ENCODE assay signal across 1 cellular context in the genomic region with DNA sequence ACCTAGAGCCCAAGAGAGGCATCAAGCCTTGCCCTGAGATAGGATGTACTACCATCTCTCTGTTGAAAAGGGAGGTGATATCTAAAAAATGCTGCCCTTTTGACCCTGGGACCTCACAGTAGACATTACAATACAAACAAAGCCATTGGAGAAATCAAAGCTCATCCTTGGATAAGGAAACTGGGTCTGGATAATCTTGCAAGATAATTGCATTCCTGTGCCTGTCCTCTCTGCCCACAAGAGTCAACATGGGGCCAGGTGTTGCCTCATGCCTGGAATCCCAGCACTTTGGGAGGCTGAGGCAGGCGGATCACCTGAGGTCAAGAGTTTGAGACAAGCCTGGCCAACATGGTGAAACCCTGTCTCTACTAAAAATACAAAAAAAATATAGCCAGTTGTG.
TF ChIP-seq lines count a peak whose summit lies in the region.

No MANE protein-coding gene starts in this region.

TF ChIP-seq in HepG2, 621 proteins besides CTCF, POLR2A, EP300 and RAD21 (continued from another document and continues in another):
- TF ChIP-seq, protein P1, sequence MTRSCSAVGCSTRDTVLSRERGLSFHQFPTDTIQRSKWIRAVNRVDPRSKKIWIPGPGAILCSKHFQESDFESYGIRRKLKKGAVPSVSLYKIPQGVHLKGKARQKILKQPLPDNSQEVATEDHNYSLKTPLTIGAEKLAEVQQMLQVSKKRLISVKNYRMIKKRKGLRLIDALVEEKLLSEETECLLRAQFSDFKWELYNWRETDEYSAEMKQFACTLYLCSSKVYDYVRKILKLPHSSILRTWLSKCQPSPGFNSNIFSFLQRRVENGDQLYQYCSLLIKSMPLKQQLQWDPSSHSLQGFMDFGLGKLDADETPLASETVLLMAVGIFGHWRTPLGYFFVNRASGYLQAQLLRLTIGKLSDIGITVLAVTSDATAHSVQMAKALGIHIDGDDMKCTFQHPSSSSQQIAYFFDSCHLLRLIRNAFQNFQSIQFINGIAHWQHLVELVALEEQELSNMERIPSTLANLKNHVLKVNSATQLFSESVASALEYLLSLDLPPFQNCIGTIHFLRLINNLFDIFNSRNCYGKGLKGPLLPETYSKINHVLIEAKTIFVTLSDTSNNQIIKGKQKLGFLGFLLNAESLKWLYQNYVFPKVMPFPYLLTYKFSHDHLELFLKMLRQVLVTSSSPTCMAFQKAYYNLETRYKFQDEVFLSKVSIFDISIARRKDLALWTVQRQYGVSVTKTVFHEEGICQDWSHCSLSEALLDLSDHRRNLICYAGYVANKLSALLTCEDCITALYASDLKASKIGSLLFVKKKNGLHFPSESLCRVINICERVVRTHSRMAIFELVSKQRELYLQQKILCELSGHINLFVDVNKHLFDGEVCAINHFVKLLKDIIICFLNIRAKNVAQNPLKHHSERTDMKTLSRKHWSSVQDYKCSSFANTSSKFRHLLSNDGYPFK (CRISPR knock-in tag; IDR thresholded peaks at IDR 0.05; ENCODE audit: borderline replicate concordance), result no peak
- TF ChIP-seq ZFP82 (CRISPR knock-in tag; IDR thresholded peaks at IDR 0.05; ENCODE audit: borderline replicate concordance), result no peak
- TF ChIP-seq ZNF292 (CRISPR knock-in tag; IDR thresholded peaks at IDR 0.05; ENCODE audit: borderline replicate concordance, low read depth), result no peak
- no peak for TF ChIP-seq ZNF883 (CRISPR knock-in tag; IDR thresholded peaks at IDR 0.05; ENCODE audit: not compliant biosample characterization)
- TF ChIP-seq ZNF101 (CRISPR knock-in tag; IDR thresholded peaks at IDR 0.05; ENCODE audit: borderline replicate concordance, low read depth), result no peak
- TF ChIP-seq, protein P2, sequence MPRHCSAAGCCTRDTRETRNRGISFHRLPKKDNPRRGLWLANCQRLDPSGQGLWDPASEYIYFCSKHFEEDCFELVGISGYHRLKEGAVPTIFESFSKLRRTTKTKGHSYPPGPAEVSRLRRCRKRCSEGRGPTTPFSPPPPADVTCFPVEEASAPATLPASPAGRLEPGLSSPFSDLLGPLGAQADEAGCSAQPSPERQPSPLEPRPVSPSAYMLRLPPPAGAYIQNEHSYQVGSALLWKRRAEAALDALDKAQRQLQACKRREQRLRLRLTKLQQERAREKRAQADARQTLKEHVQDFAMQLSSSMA (CRISPR knock-in tag; IDR thresholded peaks at IDR 0.05), result no peak
- no peak for TF ChIP-seq SCMH1 (CRISPR knock-in tag; IDR thresholded peaks at IDR 0.05; ENCODE audit: borderline replicate concordance)
- peak; percentile 87 for TF ChIP-seq TEAD3 (CRISPR knock-in tag; optimal IDR thresholded peaks at IDR 0.05; ENCODE audit: borderline replicate concordance)
- TF ChIP-seq REL (CRISPR knock-in tag; conservative IDR thresholded peaks at IDR 0.05), result no peak
- TF ChIP-seq RXRA (CRISPR knock-in tag; IDR thresholded peaks at IDR 0.05), result peak; percentile 91; the same call in 1 of the 2 replicates
- peak; percentile 56; the same call in 1 of the 2 replicates for TF ChIP-seq ZMYM4 (CRISPR knock-in tag; IDR thresholded peaks at IDR 0.05)
- no peak for TF ChIP-seq ZFP62 (CRISPR knock-in tag; IDR thresholded peaks at IDR 0.05)
- no peak for TF ChIP-seq ZNF747 (CRISPR knock-in tag; IDR thresholded peaks at IDR 0.05; ENCODE audit: borderline replicate concordance)
- TF ChIP-seq ZNF746 (CRISPR knock-in tag; IDR thresholded peaks at IDR 0.05), result no peak
- no peak for TF ChIP-seq ZZZ3 (CRISPR knock-in tag; IDR thresholded peaks at IDR 0.05; ENCODE audit: borderline replicate concordance)
- TF ChIP-seq, protein P3, sequence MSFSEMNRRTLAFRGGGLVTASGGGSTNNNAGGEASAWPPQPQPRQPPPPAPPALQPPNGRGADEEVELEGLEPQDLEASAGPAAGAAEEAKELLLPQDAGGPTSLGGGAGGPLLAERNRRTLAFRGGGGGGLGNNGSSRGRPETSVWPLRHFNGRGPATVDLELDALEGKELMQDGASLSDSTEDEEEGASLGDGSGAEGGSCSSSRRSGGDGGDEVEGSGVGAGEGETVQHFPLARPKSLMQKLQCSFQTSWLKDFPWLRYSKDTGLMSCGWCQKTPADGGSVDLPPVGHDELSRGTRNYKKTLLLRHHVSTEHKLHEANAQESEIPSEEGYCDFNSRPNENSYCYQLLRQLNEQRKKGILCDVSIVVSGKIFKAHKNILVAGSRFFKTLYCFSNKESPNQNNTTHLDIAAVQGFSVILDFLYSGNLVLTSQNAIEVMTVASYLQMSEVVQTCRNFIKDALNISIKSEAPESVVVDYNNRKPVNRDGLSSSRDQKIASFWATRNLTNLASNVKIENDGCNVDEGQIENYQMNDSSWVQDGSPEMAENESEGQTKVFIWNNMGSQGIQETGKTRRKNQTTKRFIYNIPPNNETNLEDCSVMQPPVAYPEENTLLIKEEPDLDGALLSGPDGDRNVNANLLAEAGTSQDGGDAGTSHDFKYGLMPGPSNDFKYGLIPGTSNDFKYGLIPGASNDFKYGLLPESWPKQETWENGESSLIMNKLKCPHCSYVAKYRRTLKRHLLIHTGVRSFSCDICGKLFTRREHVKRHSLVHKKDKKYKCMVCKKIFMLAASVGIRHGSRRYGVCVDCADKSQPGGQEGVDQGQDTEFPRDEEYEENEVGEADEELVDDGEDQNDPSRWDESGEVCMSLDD (CRISPR knock-in tag; IDR thresholded peaks at IDR 0.05; ENCODE audit: borderline replicate concordance), result no peak
- no peak for TF ChIP-seq SRSF1 (optimal IDR thresholded peaks at IDR 0.05; ENCODE audit: low read depth, low read length)
- no peak for TF ChIP-seq ZNF570 (CRISPR knock-in tag; IDR thresholded peaks at IDR 0.05; ENCODE audit: borderline replicate concordance)
- no peak for TF ChIP-seq CBX1 (IDR thresholded peaks at IDR 0.05; ENCODE audit: low read depth)
- no peak for TF ChIP-seq SMAD3 (CRISPR knock-in tag; IDR thresholded peaks at IDR 0.05)
- no peak for TF ChIP-seq ZNF543 (CRISPR knock-in tag; IDR thresholded peaks at IDR 0.05)
- TF ChIP-seq, protein P4, sequence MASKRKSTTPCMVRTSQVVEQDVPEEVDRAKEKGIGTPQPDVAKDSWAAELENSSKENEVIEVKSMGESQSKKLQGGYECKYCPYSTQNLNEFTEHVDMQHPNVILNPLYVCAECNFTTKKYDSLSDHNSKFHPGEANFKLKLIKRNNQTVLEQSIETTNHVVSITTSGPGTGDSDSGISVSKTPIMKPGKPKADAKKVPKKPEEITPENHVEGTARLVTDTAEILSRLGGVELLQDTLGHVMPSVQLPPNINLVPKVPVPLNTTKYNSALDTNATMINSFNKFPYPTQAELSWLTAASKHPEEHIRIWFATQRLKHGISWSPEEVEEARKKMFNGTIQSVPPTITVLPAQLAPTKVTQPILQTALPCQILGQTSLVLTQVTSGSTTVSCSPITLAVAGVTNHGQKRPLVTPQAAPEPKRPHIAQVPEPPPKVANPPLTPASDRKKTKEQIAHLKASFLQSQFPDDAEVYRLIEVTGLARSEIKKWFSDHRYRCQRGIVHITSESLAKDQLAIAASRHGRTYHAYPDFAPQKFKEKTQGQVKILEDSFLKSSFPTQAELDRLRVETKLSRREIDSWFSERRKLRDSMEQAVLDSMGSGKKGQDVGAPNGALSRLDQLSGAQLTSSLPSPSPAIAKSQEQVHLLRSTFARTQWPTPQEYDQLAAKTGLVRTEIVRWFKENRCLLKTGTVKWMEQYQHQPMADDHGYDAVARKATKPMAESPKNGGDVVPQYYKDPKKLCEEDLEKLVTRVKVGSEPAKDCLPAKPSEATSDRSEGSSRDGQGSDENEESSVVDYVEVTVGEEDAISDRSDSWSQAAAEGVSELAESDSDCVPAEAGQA (IDR thresholded peaks at IDR 0.05; ENCODE audit: low read depth), result no peak
- TF ChIP-seq, protein P4 (CRISPR knock-in tag; IDR thresholded peaks at IDR 0.05; ENCODE audit: borderline replicate concordance), result no peak
- TF ChIP-seq ZFP37 (CRISPR knock-in tag; IDR thresholded peaks at IDR 0.05; ENCODE audit: borderline replicate concordance), result no peak
- no peak for TF ChIP-seq ZIK1 (CRISPR knock-in tag; IDR thresholded peaks at IDR 0.05; ENCODE audit: borderline replicate concordance, low read depth)
- TF ChIP-seq ZNF335 (CRISPR knock-in tag; IDR thresholded peaks at IDR 0.05), result no peak
- no peak for TF ChIP-seq ZNF768 (CRISPR knock-in tag; IDR thresholded peaks at IDR 0.05)
- TF ChIP-seq NFIB (CRISPR knock-in tag; IDR thresholded peaks at IDR 0.05; ENCODE audit: borderline replicate concordance), result no peak
- no peak for TF ChIP-seq IRF2 (CRISPR knock-in tag; IDR thresholded peaks at IDR 0.05)
- TF ChIP-seq, protein P5, sequence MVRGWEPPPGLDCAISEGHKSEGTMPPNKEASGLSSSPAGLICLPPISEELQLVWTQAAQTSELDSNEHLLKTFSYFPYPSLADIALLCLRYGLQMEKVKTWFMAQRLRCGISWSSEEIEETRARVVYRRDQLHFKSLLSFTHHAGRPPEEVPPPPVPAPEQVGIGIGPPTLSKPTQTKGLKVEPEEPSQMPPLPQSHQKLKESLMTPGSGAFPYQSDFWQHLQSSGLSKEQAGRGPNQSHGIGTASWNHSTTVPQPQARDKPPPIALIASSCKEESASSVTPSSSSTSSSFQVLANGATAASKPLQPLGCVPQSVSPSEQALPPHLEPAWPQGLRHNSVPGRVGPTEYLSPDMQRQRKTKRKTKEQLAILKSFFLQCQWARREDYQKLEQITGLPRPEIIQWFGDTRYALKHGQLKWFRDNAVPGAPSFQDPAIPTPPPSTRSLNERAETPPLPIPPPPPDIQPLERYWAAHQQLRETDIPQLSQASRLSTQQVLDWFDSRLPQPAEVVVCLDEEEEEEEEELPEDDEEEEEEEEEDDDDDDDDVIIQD (CRISPR knock-in tag; IDR thresholded peaks at IDR 0.05; ENCODE audit: low read depth), result no peak
- TF ChIP-seq ZNF333 (CRISPR knock-in tag; IDR thresholded peaks at IDR 0.05; ENCODE audit: borderline replicate concordance), result no peak
- TF ChIP-seq, protein P6, sequence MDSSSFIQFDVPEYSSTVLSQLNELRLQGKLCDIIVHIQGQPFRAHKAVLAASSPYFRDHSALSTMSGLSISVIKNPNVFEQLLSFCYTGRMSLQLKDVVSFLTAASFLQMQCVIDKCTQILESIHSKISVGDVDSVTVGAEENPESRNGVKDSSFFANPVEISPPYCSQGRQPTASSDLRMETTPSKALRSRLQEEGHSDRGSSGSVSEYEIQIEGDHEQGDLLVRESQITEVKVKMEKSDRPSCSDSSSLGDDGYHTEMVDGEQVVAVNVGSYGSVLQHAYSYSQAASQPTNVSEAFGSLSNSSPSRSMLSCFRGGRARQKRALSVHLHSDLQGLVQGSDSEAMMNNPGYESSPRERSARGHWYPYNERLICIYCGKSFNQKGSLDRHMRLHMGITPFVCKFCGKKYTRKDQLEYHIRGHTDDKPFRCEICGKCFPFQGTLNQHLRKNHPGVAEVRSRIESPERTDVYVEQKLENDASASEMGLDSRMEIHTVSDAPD (CRISPR knock-in tag; IDR thresholded peaks at IDR 0.05), result no peak
- TF ChIP-seq SP2 (CRISPR knock-in tag; IDR thresholded peaks at IDR 0.05), result no peak
- no peak for TF ChIP-seq RFXAP (CRISPR knock-in tag; IDR thresholded peaks at IDR 0.05; ENCODE audit: borderline replicate concordance)
- TF ChIP-seq, protein P7, sequence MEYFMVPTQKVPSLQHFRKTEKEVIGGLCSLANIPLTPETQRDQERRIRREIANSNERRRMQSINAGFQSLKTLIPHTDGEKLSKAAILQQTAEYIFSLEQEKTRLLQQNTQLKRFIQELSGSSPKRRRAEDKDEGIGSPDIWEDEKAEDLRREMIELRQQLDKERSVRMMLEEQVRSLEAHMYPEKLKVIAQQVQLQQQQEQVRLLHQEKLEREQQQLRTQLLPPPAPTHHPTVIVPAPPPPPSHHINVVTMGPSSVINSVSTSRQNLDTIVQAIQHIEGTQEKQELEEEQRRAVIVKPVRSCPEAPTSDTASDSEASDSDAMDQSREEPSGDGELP (IDR thresholded peaks at IDR 0.05; ENCODE audit: borderline replicate concordance, low read depth), result no peak
- TF ChIP-seq, protein P8, sequence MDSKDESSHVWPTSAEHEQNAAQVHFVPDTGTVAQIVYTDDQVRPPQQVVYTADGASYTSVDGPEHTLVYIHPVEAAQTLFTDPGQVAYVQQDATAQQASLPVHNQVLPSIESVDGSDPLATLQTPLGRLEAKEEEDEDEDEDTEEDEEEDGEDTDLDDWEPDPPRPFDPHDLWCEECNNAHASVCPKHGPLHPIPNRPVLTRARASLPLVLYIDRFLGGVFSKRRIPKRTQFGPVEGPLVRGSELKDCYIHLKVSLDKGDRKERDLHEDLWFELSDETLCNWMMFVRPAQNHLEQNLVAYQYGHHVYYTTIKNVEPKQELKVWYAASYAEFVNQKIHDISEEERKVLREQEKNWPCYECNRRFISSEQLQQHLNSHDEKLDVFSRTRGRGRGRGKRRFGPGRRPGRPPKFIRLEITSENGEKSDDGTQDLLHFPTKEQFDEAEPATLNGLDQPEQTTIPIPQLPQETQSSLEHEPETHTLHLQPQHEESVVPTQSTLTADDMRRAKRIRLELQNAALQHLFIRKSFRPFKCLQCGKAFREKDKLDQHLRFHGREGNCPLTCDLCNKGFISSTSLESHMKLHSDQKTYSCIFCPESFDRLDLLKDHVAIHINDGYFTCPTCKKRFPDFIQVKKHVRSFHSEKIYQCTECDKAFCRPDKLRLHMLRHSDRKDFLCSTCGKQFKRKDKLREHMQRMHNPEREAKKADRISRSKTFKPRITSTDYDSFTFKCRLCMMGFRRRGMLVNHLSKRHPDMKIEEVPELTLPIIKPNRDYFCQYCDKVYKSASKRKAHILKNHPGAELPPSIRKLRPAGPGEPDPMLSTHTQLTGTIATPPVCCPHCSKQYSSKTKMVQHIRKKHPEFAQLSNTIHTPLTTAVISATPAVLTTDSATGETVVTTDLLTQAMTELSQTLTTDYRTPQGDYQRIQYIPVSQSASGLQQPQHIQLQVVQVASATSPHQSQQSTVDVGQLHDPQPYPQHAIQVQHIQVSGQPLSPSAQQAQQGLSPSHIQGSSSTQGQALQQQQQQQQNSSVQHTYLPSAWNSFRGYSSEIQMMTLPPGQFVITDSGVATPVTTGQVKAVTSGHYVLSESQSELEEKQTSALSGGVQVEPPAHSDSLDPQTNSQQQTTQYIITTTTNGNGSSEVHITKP (CRISPR knock-in tag; IDR thresholded peaks at IDR 0.05; ENCODE audit: low read depth), result no peak
- TF ChIP-seq BRCA1 (CRISPR knock-in tag; IDR thresholded peaks at IDR 0.05), result no peak
- TF ChIP-seq CHCHD3 (CRISPR knock-in tag; IDR thresholded peaks at IDR 0.05), result no peak
- TF ChIP-seq MATR3 (CRISPR knock-in tag; IDR thresholded peaks at IDR 0.05), result no peak
- no peak for TF ChIP-seq CHD2 (IDR thresholded peaks at IDR 0.05; ENCODE audit: low read depth, low read length)
- TF ChIP-seq ZNF296 (CRISPR knock-in tag; conservative IDR thresholded peaks at IDR 0.05), result no peak
- TF ChIP-seq AKAP8 (CRISPR knock-in tag; IDR thresholded peaks at IDR 0.05), result no peak
- TF ChIP-seq JUN (CRISPR knock-in tag; IDR thresholded peaks at IDR 0.05), result no peak
- TF ChIP-seq ZNF619 (CRISPR knock-in tag; IDR thresholded peaks at IDR 0.05), result no peak
